ENCODE assay signal across 11 cellular contexts in the genomic region with DNA sequence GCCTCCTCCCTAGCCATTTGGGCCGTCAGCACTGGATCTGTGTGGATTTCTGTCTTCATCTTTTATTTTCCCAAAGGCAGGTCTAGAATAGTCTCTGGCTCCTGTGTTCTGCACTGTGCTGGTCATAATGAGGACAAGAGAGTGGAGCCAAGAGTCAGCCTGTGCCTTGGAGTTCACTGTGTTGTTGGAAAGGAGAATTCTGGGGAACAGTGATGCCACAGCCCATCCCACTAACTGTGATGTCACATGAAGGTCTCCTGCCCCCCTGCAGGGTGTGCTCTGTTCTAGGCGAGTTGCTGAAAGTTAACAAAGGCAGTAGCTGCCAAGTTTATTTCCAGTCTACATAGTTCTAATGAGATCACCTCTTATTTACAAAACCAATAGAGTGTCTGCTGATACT.
DNase-seq lines count a peak whose midpoint lies in the region; ATAC-seq, FAIRE-seq and TF ChIP-seq lines count a peak whose summit lies in the region.
"Had no signal": no experiment of that assay in that cellular context is flagged by ENCODE, and none has a peak within 500 bp of the region (broad histone marks: within the 10 kb centered on the region; RNA-seq: fewer than 3 reads in every experiment).

No MANE protein-coding gene starts in this region.

- H3K9me3 ChIP-seq in esophagus squamous epithelium: no peaks in the 10 kb centered on the region
- H3K9me3 ChIP-seq in naive thymus-derived CD4-positive, alpha-beta T cell (ENCODE audit: control insufficient read depth in 2 of 3, low read length in 3 of 3): no peaks in the 10 kb centered on the region

- peak; percentile 8 for ATAC-seq in naive thymus-derived CD4-positive, alpha-beta T cell
- no peak for ATAC-seq in GM19467 (IDR thresholded peaks at IDR 0.05; ENCODE audit: unreplicated experiment)
- ATAC-seq: activated naive CD8-positive, alpha-beta T cell treated with anti-CD3 and anti-CD28 coated beads, Interleukin-2, amount 50 U/mL, for 24 hours had no signal

- DNase-seq in AG09319 (ENCODE audit: extremely low read depth, low read depth) (peak; percentile 32), RPMI7951 (ENCODE audit: low read depth) (peak; percentile 56), esophagus squamous epithelium (lab: John Stamatoyannopoulos, UW) (no peak), GM19239 (ENCODE audit: insufficient read length, low spot score) (no peak), hippocampal formation (lab: John Stamatoyannopoulos, UW) (no peak), ecto neural progenitor cell (ENCODE audit: low spot score) (no peak)
- DNase-seq in naive thymus-derived CD4-positive, alpha-beta T cell: no peak
- DNase-seq: activated naive CD8-positive, alpha-beta T cell treated with anti-CD3 and anti-CD28 coated beads, Interleukin-2, amount 50 U/mL, for 24 hours; NCI-H1092 had no signal

- no peak overlapping the region for H3K4me3 Mint-ChIP-seq in naive thymus-derived CD4-positive, alpha-beta T cell
- H3K4me3 Mint-ChIP-seq: activated naive CD8-positive, alpha-beta T cell treated with anti-CD3 and anti-CD28 coated beads, Interleukin-2, amount 50 U/mL, for 24 hours had no signal

- POLR2A ChIA-PET in naive thymus-derived CD4-positive, alpha-beta T cell (lab: Charles Lee): no interaction called here

- TF ChIP-seq POLR2A in esophagus squamous epithelium (IDR thresholded peaks at IDR 0.05): no peak

- intact Hi-C loops in esophagus squamous epithelium (cut with DNase I): no loop called here
- intact Hi-C loops in naive thymus-derived CD4-positive, alpha-beta T cell (cut with micrococcal nuclease): no loop called here

- H3K36me3 Mint-ChIP-seq in naive thymus-derived CD4-positive, alpha-beta T cell: no peaks in the 10 kb centered on the region

- no peaks in the 10 kb centered on the region for H3K36me3 ChIP-seq in esophagus squamous epithelium
- H3K36me3 ChIP-seq in naive thymus-derived CD4-positive, alpha-beta T cell (ENCODE audit: control insufficient read depth in 2 of 3, insufficient read depth in 3 of 3, low read length in 3 of 3): no peaks in the 10 kb centered on the region

- peaks cover 0 to 6% (median 2%) of the 10 kb centered on the region in 11 donors for H3K9me3 Mint-ChIP-seq in naive thymus-derived CD4-positive, alpha-beta T cell

- peak overlapping the region; percentile 24 to 79 (median 74) for H3K27ac ChIP-seq in esophagus squamous epithelium
- no peak overlapping the region for H3K27ac ChIP-seq in naive thymus-derived CD4-positive, alpha-beta T cell (ENCODE audit: low read depth, low read length)
- H3K27ac ChIP-seq: C4-2B had no signal

- no peak for FAIRE-seq in GM19239 (lab: Jason Lieb, UNC)

- H3K4me3 ChIP-seq in esophagus squamous epithelium: no peak overlapping the region
- no peak overlapping the region for H3K4me3 ChIP-seq in naive thymus-derived CD4-positive, alpha-beta T cell (ENCODE audit: low read length)

- no peaks in the 10 kb centered on the region for H3K27me3 ChIP-seq in esophagus squamous epithelium
- H3K27me3 ChIP-seq in naive thymus-derived CD4-positive, alpha-beta T cell (ENCODE audit: control insufficient read depth in 2 of 2, insufficient read depth in 2 of 2, low read length in 2 of 2): no peaks in the 10 kb centered on the region

- CTCF ChIA-PET in naive thymus-derived CD4-positive, alpha-beta T cell (lab: Charles Lee): no interaction called here

- 22 to 38% methylated on average over 2 of the region's 2 CpGs for WGBS in esophagus squamous epithelium, 2 donors

- peaks cover 0 to 48% (median 19%) of the 10 kb centered on the region in 3 donors for H3K4me1 ChIP-seq in esophagus squamous epithelium
- no peaks in the 10 kb centered on the region for H3K4me1 ChIP-seq in naive thymus-derived CD4-positive, alpha-beta T cell (ENCODE audit: control insufficient read depth in 2 of 2, insufficient read depth in 2 of 2, low read length in 2 of 2)

- TF ChIP-seq CTCF in AG09319 (IDR thresholded peaks at IDR 0.05; ENCODE audit: low read depth, low read length): peak; percentile 11; the same call in 1 of the 2 replicates
- TF ChIP-seq CTCF in esophagus squamous epithelium (IDR thresholded peaks at IDR 0.05): peak in 1 of 6 experiments; percentile 14

- H3K27me3 Mint-ChIP-seq in naive thymus-derived CD4-positive, alpha-beta T cell: peaks cover 0 to 32% (median 13%) of the 10 kb centered on the region in 5 donors

- no peak overlapping the region for H3K27ac Mint-ChIP-seq in naive thymus-derived CD4-positive, alpha-beta T cell
- H3K27ac Mint-ChIP-seq: activated naive CD8-positive, alpha-beta T cell treated with anti-CD3 and anti-CD28 coated beads, Interleukin-2, amount 50 U/mL, for 24 hours had no signal

- H3K4me1 Mint-ChIP-seq in naive thymus-derived CD4-positive, alpha-beta T cell: peaks cover 0 to 3% (median 0%) of the 10 kb centered on the region in 7 donors

Comparison
In these comparisons a context has a peak if more than half of its experiments do, and no peak if none do; other contexts are left out.
1. DNase-seq: peak in AG09319 (single experiment) and RPMI7951 (single experiment); none in esophagus squamous epithelium (single experiment), naive thymus-derived CD4-positive, alpha-beta T cell (0 of 9), GM19239 (single experiment), hippocampal formation (0 of 2) and ecto neural progenitor cell (single experiment).